ENCODE assay signal across 8 cellular contexts in the genomic region with DNA sequence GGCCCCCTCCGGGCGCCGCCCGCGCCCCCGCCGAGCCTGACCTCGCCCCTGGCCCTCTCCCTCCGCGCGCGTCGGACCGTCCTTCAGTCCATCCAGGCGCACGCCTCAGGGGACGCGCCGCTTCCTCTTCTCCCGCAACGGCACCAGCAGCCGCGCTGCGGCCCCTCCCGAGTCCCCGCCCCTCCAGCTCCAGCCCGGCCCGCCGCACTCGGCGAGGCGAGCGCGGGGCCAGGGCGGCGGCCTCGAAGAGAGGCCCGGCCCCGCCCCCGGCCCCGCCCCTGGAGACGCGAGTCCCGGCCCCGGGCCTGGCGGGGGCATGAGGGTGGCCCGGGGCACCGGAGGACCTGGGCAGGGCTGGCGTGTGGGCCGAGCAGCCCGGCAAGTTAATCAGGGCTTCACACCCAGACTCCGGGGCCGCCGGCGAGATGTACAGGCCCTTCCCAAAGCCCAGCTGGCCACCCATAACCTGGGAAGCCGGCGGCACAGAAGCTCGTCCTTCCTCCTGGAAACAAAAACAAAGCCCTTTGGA. TPM values are rescaled to one million over a fixed set of nuclear protein-coding genes. Genes with fewer than 3 reads are reported as not detected.
A peak's percentile ranks its signal among the peaks of the same experiment; 100 is the strongest.
DNase-seq lines count a peak whose midpoint lies in the region; ATAC-seq and TF ChIP-seq lines count a peak whose summit lies in the region.

TSS of gene IGSF3 (minus strand) at position 157 of the 529 bp plus-strand sequence. CDS start 1,407 bp downstream, outside the sequence.

- H3K79me2 ChIP-seq in SU-DHL-6 (ENCODE audit: insufficient read depth, low read length) (no peaks in the 10 kb centered on the region), Karpas-422 (ENCODE audit: low read length) (no peaks in the 10 kb centered on the region)

- H3K9ac ChIP-seq in SU-DHL-6 (ENCODE audit: low read length), result no peak within 1 kb of the TSS; the same call in 1 of the 2 replicates
- no peak within 1 kb of the TSS for H3K9ac ChIP-seq in Karpas-422 (ENCODE audit: low read length)

- no peak within 1 kb of the TSS for H3K27ac ChIP-seq in SU-DHL-6 (ENCODE audit: low read depth, low read length)
- no peak within 1 kb of the TSS for H3K27ac ChIP-seq in ascending aorta
- no peak within 1 kb of the TSS for H3K27ac ChIP-seq in iPS DF 6.9 (ENCODE audit: low read length)
- H3K27ac ChIP-seq in gastrocnemius medialis, result no peak within 1 kb of the TSS
- no peak within 1 kb of the TSS for H3K27ac ChIP-seq in Karpas-422 (ENCODE audit: low read length)

- H3K4me3 ChIP-seq in SU-DHL-6 (ENCODE audit: insufficient read depth, low read length, poor library complexity, severe bottlenecking), result peak within 1 kb of the TSS; percentile 42
- H3K4me3 ChIP-seq in ascending aorta, result peak within 1 kb of the TSS; percentile 77 to 79
- peak within 1 kb of the TSS; percentile 49; the same call in 1 of the 2 replicates for H3K4me3 ChIP-seq in iPS DF 6.9 (ENCODE audit: low read length)
- H3K4me3 ChIP-seq in gastrocnemius medialis, result peak within 1 kb of the TSS; percentile 54 to 71 (median 61)
- H3K4me3 ChIP-seq in Karpas-422 (ENCODE audit: low read length), result no peak within 1 kb of the TSS

- H3K4me2 ChIP-seq in SU-DHL-6 (ENCODE audit: low read depth, low read length, poor library complexity, severe bottlenecking), result peak within 1 kb of the TSS; percentile 58
- no peak within 1 kb of the TSS for H3K4me2 ChIP-seq in Karpas-422 (ENCODE audit: low read depth, low read length, poor library complexity, severe bottlenecking)

- in situ Hi-C loops in gastrocnemius medialis (cut with MboI; ENCODE audit: low sequenced_read_pairs in 4 of 4), result no loop called here

- H3K27me3 ChIP-seq in SU-DHL-6 (ENCODE audit: low read length) (no peaks in the 10 kb centered on the region), ascending aorta (no peaks in the 10 kb centered on the region), iPS DF 6.9 (ENCODE audit: control insufficient read depth, insufficient read depth, low read length) (no peaks in the 10 kb centered on the region), gastrocnemius medialis (peaks cover 19 to 29% (median 20%) of the 10 kb centered on the region in 3 donors), Karpas-422 (ENCODE audit: low read length) (no peaks in the 10 kb centered on the region)

- intact Hi-C loops in ascending aorta (cut with DNase I) (no loop called here), gastrocnemius medialis (cut with DNase I; ENCODE audit: low total_unique reads) (no loop called here)

- TF ChIP-seq POLR2A in gastrocnemius medialis (IDR thresholded peaks at IDR 0.05), result no peak

- no peaks in the 10 kb centered on the region for H3K9me3 ChIP-seq in SU-DHL-6 (ENCODE audit: insufficient read depth, low read length)
- H3K9me3 ChIP-seq in ascending aorta, result no peaks in the 10 kb centered on the region
- no peaks in the 10 kb centered on the region for H3K9me3 ChIP-seq in iPS DF 6.9 (ENCODE audit: control insufficient read depth, insufficient read depth, low read length)
- H3K9me3 ChIP-seq in gastrocnemius medialis, result no peaks in the 10 kb centered on the region
- no peaks in the 10 kb centered on the region for H3K9me3 ChIP-seq in Karpas-422 (ENCODE audit: low read length)

- DNase-seq in NCI-H2081 (lab: John Stamatoyannopoulos, UW), result peak; percentile 58 to 60
- DNase-seq in NCI-H2081 treated with DMSO at 0.1 percent for 48 hours (lab: John Stamatoyannopoulos, UW), result no peak
- peak; percentile 23 for DNase-seq in LHCN-M2 (ENCODE audit: low read depth)
- peak in 1 of 2 donors; percentile 71 for DNase-seq in ascending aorta (ENCODE audit: low spot score in 2 of 2)
- no peak for DNase-seq in iPS DF 6.9 (ENCODE audit: low read depth, low spot score)
- DNase-seq in gastrocnemius medialis, result peak; percentile 24 to 29
- no peak for DNase-seq in Karpas-422

- H3K4me1 ChIP-seq in ascending aorta (peaks cover 0 to 5% of the 10 kb centered on the region in 2 donors), iPS DF 6.9 (ENCODE audit: control insufficient read depth, insufficient read depth, low read length) (no peaks in the 10 kb centered on the region), gastrocnemius medialis (peaks cover 7 to 11% of the 10 kb centered on the region in 2 donors), Karpas-422 (ENCODE audit: low read length) (no peaks in the 10 kb centered on the region)

- no CpG with 5 or more reads among the region's 58 CpGs for WGBS in iPS DF 6.9 (ENCODE audit: insufficient coverage, insufficient read length)

- H3K9me2 ChIP-seq in SU-DHL-6 (replicated peaks; ENCODE audit: insufficient read depth, low read length) (no peaks in the 10 kb centered on the region), Karpas-422 (replicated peaks; ENCODE audit: insufficient read depth, low read length) (no peaks in the 10 kb centered on the region)

- TF ChIP-seq CTCF in SU-DHL-6 (IDR thresholded peaks at IDR 0.05; ENCODE audit: insufficient read depth, low read length, poor library complexity, severe bottlenecking), result no peak
- TF ChIP-seq CTCF in ascending aorta (IDR thresholded peaks at IDR 0.05), result no peak
- TF ChIP-seq CTCF in gastrocnemius medialis (IDR thresholded peaks at IDR 0.05 in 4 of 5, conservative IDR thresholded peaks at IDR 0.05 in 1 of 5), result no peak

- H3K36me3 ChIP-seq in SU-DHL-6 (ENCODE audit: low read length) (no peaks in the 10 kb centered on the region), ascending aorta (no peaks in the 10 kb centered on the region), iPS DF 6.9 (ENCODE audit: control insufficient read depth, insufficient read depth, low read length) (no peaks in the 10 kb centered on the region), gastrocnemius medialis (no peaks in the 10 kb centered on the region), Karpas-422 (ENCODE audit: insufficient read depth, low read length) (no peaks in the 10 kb centered on the region)

- H2AFZ ChIP-seq in SU-DHL-6 (ENCODE audit: low read depth, low read length, severe bottlenecking) (no peak within 1 kb of the TSS), Karpas-422 (ENCODE audit: low read length) (no peak within 1 kb of the TSS)

- H4K20me1 ChIP-seq in SU-DHL-6 (ENCODE audit: low read depth, low read length) (no peaks in the 10 kb centered on the region), Karpas-422 (ENCODE audit: insufficient read depth, low read depth, low read length) (no peaks in the 10 kb centered on the region)

- no peaks in the 10 kb centered on the region for H3F3A ChIP-seq in SU-DHL-6 (ENCODE audit: insufficient read depth)

- peak; percentile 58 to 61 for ATAC-seq in gastrocnemius medialis

RNA-seq across cellular contexts. Expression of gene IGSF3, which starts in this region (rescaled TPM):
- total RNA-seq in LHCN-M2 (2014; rRNA removed), result 0.98 and 1.2 TPM in 2 replicates
- 0.29 TPM for polyA plus RNA-seq in LHCN-M2 (2012)
- total RNA-seq in ascending aorta, result 0.64 TPM
- 1 to 10 TPM in 1 of 4 donors, under 1 TPM in 3; 0.25 to 1.2 (median 0.72) TPM for total RNA-seq in gastrocnemius medialis
- not detected in 2 replicates for total RNA-seq in Karpas-422 (2014; rRNA removed; shearing (Covaris generic); ENCODE audit: low replicate concordance)

Comparison
In these comparisons a context has a peak if more than half of its experiments do, and no peak if none do; other contexts are left out.
1. DNase-seq: peak in NCI-H2081 (2 of 2), LHCN-M2 (single experiment) and gastrocnemius medialis (2 of 2); none in NCI-H2081 treated with DMSO at 0.1 percent for 48 hours (single experiment), iPS DF 6.9 (single experiment) and Karpas-422 (single experiment).